2 cellular contexts compared by ENCODE assay signal in genomic region chr21:37371041-37371397, GRCh38.
TF ChIP-seq lines count a peak whose summit lies in the region.

No MANE protein-coding gene starts in this region.

TF ChIP-seq in A549, 52 proteins besides CTCF, POLR2A, EP300 and RAD21 (continued from another document):
- TF ChIP-seq BCL3 (IDR thresholded peaks at IDR 0.05) (no peak), KDM1A (IDR thresholded peaks at IDR 0.05; ENCODE audit: low read depth) (no peak), NR3C1 (IDR thresholded peaks at IDR 0.05) (no peak), HMGXB4 (CRISPR knock-in tag; IDR thresholded peaks at IDR 0.05; ENCODE audit: borderline replicate concordance) (no peak), ZFP36 (IDR thresholded peaks at IDR 0.05; ENCODE audit: borderline replicate concordance, partially characterized antibody) (no peak), CEBPB (IDR thresholded peaks at IDR 0.05) (no peak), USF2 (IDR thresholded peaks at IDR 0.05) (no peak), HOXA7 (CRISPR knock-in tag; IDR thresholded peaks at IDR 0.05) (no peak)

TF ChIP-seq in HCT116, 20 proteins besides CTCF, POLR2A, EP300 and RAD21 (continued from another document):
- no peak for TF ChIP-seq ZBTB33 (IDR thresholded peaks at IDR 0.05; ENCODE audit: extremely low read depth, insufficient replicate concordance, low read length)
- TF ChIP-seq ELF1 (IDR thresholded peaks at IDR 0.05; ENCODE audit: borderline replicate concordance, low read depth), result no peak
- TF ChIP-seq CBX3 (IDR thresholded peaks at IDR 0.05; ENCODE audit: low read depth), result no peak
- TF ChIP-seq EZH2 (IDR thresholded peaks at IDR 0.05), result no peak
- TF ChIP-seq MAX (IDR thresholded peaks at IDR 0.05), result no peak
- no peak for TF ChIP-seq EZH2phosphoT487 (IDR thresholded peaks at IDR 0.05; ENCODE audit: borderline replicate concordance)
- TF ChIP-seq CEBPB (IDR thresholded peaks at IDR 0.05; ENCODE audit: low read depth), result no peak
